In the genomic region with DNA sequence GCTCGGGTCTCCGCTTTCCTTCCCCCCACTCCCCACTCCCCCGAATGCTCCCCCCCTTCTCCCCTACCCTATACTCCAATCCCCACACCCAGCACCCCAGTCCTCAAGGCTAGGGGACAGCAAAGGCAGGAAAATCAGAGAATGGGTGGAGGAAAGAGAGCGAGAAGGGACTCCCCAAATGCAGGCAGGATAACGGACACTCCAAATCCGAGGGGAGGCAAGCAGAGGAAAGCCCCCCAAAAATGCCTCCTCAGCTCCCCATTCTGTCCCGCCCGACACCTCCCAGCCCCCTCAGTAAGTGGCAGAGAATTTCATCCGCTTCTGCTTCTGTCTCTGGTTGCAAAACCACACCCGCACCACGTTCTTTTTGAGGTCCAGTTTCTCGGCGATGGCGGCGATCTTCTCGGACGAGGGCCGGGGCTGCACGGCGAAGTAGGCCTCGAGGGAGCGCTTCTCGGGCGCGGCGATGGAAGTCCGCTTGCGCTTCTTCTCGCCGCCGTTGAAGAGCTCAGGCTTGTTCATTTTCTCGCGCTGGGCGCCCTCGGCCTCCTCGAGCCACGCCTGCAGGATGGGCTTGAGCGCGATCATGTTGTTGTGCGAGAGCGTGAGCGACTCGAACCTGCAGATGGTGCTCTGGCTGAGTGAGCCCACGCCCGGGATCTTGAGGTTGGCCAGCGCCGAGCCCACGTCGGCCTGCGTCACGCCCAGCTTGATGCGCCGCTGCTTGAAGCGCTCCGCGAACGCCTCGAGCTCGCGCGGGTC, we compare ENCODE assay signal across 8 cellular contexts. TPM values are rescaled to one million over a fixed set of nuclear protein-coding genes. Genes with fewer than 3 reads are reported as not detected.
DNase-seq lines count a peak whose midpoint lies in the region; ATAC-seq and TF ChIP-seq lines count a peak whose summit lies in the region.

No MANE protein-coding gene starts in this region.

- H3K27me3 ChIP-seq in cardiac muscle cell (peaks cover 99% of the 10 kb centered on the region), suprapubic skin (peaks cover 97% of the 10 kb centered on the region)

- H3K4me3 ChIP-seq in cardiac muscle cell, result peak overlapping the region; percentile 20
- peak overlapping the region; percentile 33 for H3K4me3 ChIP-seq in suprapubic skin

- TF ChIP-seq CTCF in cardiac muscle cell (IDR thresholded peaks at IDR 0.05; ENCODE audit: low read depth, low read length) (no peak), suprapubic skin (IDR thresholded peaks at IDR 0.05) (no peak)

- H3K9me3 Mint-ChIP-seq in activated T-helper 17 cell treated with anti-CD3 and anti-CD28 coated beads, Interleukin-2, amount 50 U/mL, for 72 hours, result no peaks in the 10 kb centered on the region

- WGBS in suprapubic skin, result 5% methylated on average over 8 of the region's 61 CpGs

- DNase-seq in cardiac muscle cell (ENCODE audit: low read depth in 1 of 2, low spot score in 1 of 2) (peak in 1 of 2 donors; percentile 37), cardiac septum (ENCODE audit: low spot score) (no peak), iris pigment epithelial cell (ENCODE audit: low read depth) (peak; percentile 14), suprapubic skin (ENCODE audit: low spot score in 2 of 2) (no peak), SIG-M5 treated with dmso at 0.1 percent for 504 hours (lab: John Stamatoyannopoulos, UW; ENCODE audit: unreplicated experiment) (no peak)

- H3K4me3 Mint-ChIP-seq in activated T-helper 17 cell treated with anti-CD3 and anti-CD28 coated beads, Interleukin-2, amount 50 U/mL, for 72 hours, result peak overlapping the region; percentile 39

- no peak overlapping the region for H3K27ac Mint-ChIP-seq in activated T-helper 17 cell treated with anti-CD3 and anti-CD28 coated beads, Interleukin-2, amount 50 U/mL, for 72 hours

- peaks cover 72% of the 10 kb centered on the region for H3K27me3 Mint-ChIP-seq in activated T-helper 17 cell treated with anti-CD3 and anti-CD28 coated beads, Interleukin-2, amount 50 U/mL, for 72 hours

- no peak for TF ChIP-seq POLR2A in suprapubic skin (IDR thresholded peaks at IDR 0.05)

- H3K9me3 ChIP-seq in cardiac muscle cell (ENCODE audit: low read depth) (no peaks in the 10 kb centered on the region), suprapubic skin (no peaks in the 10 kb centered on the region)

- H3K36me3 ChIP-seq in cardiac muscle cell (no peaks in the 10 kb centered on the region), suprapubic skin (no peaks in the 10 kb centered on the region)

- TF ChIP-seq EP300 in suprapubic skin (IDR thresholded peaks at IDR 0.05), result no peak

- ATAC-seq in activated T-helper 17 cell treated with anti-CD3 and anti-CD28 coated beads, Interleukin-2, amount 50 U/mL, for 72 hours (replicated peaks), result no peak
- ATAC-seq in HG03139 (IDR thresholded peaks at IDR 0.05; ENCODE audit: unreplicated experiment) (no peak), HG02610 (IDR thresholded peaks at IDR 0.05; ENCODE audit: unreplicated experiment) (no peak)

- intact Hi-C loops in cardiac septum (cut with DNase I), result no loop called here

- H3K4me1 Mint-ChIP-seq in activated T-helper 17 cell treated with anti-CD3 and anti-CD28 coated beads, Interleukin-2, amount 50 U/mL, for 72 hours, result peaks cover 11% of the 10 kb centered on the region

- H3K27ac ChIP-seq in cardiac muscle cell (no peak overlapping the region), suprapubic skin (no peak overlapping the region)

- H3K36me3 Mint-ChIP-seq in activated T-helper 17 cell treated with anti-CD3 and anti-CD28 coated beads, Interleukin-2, amount 50 U/mL, for 72 hours (ENCODE audit: low read depth), result peaks cover 13% of the 10 kb centered on the region

- H3K4me1 ChIP-seq in cardiac muscle cell (ENCODE audit: low read depth), result peaks cover 12% of the 10 kb centered on the region
- H3K4me1 ChIP-seq in suprapubic skin, result peaks cover 40% of the 10 kb centered on the region

RNA-seq across cellular contexts. Expression of a gene that starts 2.0 kb away (rescaled TPM):
- total RNA-seq in cardiac muscle cell (0.42 TPM in 1 of 2 replicates, not detected in the other), cardiac septum (0.11 TPM), suprapubic skin (under 1 TPM in 2 of 4 donors, not detected in 2; 0.13 to 0.16 TPM)
- 0.11 and 0.16 TPM in 2 replicates for polyA plus RNA-seq in cardiac muscle cell
- under 1 TPM; 0.13 to 0.35 TPM for total RNA-seq in activated T-helper 17 cell treated with anti-CD3 and anti-CD28 coated beads, Interleukin-2, amount 50 U/mL, for 72 hours

RNA-seq across cellular contexts. Expression of a gene that starts 57.6 kb away (rescaled TPM):
- total RNA-seq in cardiac muscle cell (11.2 and 14.1 TPM in 2 replicates), cardiac septum (9.7 TPM), suprapubic skin (10 to 100 TPM in 1 of 4 donors, 1 to 10 TPM in 3; 5.3 to 10.6 (median 6.7) TPM)
- polyA plus RNA-seq in cardiac muscle cell, result 17.0 and 19.3 TPM in 2 replicates
- total RNA-seq in activated T-helper 17 cell treated with anti-CD3 and anti-CD28 coated beads, Interleukin-2, amount 50 U/mL, for 72 hours, result 10 to 100 TPM; 11.2 to 18.5 TPM
